Comparison of ENCODE assay signal across 8 cellular contexts in the genomic region with DNA sequence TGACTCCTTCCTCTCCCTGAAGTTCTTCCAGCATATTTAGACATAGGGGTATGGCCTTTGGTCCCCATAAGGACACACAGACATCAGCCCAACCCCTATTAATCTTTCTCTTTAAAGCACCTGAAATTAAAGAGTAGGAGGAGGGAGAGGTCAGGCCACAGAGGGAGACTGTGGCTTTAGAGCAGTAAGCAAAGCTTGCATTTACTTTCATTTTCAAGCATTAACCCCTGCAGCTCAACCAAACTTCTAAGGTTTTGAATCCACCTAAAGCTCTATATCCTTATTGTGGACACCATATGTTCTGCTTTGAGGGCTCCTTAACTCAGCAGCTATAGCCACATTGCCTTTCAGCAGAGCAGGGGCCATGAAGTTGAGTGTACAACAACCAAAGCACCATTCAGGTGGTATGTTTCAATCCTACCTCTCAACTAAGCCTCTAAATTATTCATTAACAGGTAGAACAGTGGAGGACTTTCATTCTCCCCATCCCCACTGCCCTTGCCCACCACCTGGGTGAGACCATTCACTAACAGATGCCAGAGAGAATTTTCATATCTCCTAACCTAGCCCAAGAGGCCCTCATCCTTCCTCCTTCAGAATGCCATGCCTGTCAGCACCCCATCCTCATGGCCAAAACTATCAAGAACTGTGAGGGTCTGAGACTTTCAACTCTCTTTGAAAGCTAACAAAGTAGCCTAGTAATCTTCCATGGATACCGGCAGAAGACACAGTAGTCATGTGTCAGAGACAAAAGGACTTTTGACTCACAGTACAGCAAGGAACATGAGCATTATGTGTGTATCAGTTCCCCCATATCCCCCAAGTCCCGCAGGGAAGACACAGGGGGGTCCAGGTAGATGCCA. TPM values are rescaled to one million over a fixed set of nuclear protein-coding genes. Genes with fewer than 3 reads are reported as not detected.
A peak's percentile ranks its signal among the peaks of the same experiment; 100 is the strongest.
DNase-seq lines count a peak whose midpoint lies in the region; ATAC-seq and TF ChIP-seq lines count a peak whose summit lies in the region.

No MANE protein-coding gene starts in this region.

- peaks cover 91% of the 10 kb centered on the region for H3K79me2 ChIP-seq in MM.1S (ENCODE audit: low read length)
- H3K79me2 ChIP-seq in trophoblast cell (ENCODE audit: control insufficient read depth, insufficient read depth, low read length, poor library complexity) = no peaks in the 10 kb centered on the region
- no peaks in the 10 kb centered on the region for H3K79me2 ChIP-seq in H9 (ENCODE audit: insufficient read depth, low read length)

- H3T11ph ChIP-seq in H9 (ENCODE audit: low read length) = no peak overlapping the region

- no peaks in the 10 kb centered on the region for H3K4me1 Mint-ChIP-seq in H9

- H3K56ac ChIP-seq in H9 (ENCODE audit: insufficient read length, low read depth, low read length) = no peak overlapping the region

- H3K27me3 ChIP-seq in MM.1S (replicated peaks; ENCODE audit: insufficient read depth, low read length) = no peaks in the 10 kb centered on the region
- H3K27me3 ChIP-seq in trophoblast cell (ENCODE audit: insufficient read depth, low read length) = no peaks in the 10 kb centered on the region
- H3K27me3 ChIP-seq in H9 (ENCODE audit: insufficient read depth, low read length) = no peaks in the 10 kb centered on the region

- H2AK5ac ChIP-seq in trophoblast cell (ENCODE audit: low read length) = no peak overlapping the region
- H2AK5ac ChIP-seq in H9 (ENCODE audit: insufficient read length, low read length) = no peak overlapping the region

- H3K36me3 Mint-ChIP-seq in H9 (ENCODE audit: insufficient read depth in 1 of 3, low read depth in 3 of 3) = peaks cover 0 to 4% (median 3%) of the 10 kb centered on the region in 3 experiments; a peak in 4 of 7 replicates

- H2BK120ac ChIP-seq in trophoblast cell (ENCODE audit: insufficient read depth, low read length, poor library complexity) = no peak overlapping the region
- H2BK120ac ChIP-seq in H9 (ENCODE audit: low read depth, low read length, poor library complexity, severe bottlenecking) = no peak overlapping the region

- in situ Hi-C loops in GM13977 (cut with MboI; ENCODE audit: low pct_unique_long_range_greater_than_20kb, low sequenced_read_pairs, unreplicated experiment) = no loop called here

- no peak overlapping the region for H2BK12ac ChIP-seq in trophoblast cell (ENCODE audit: low read length)
- no peak overlapping the region for H2BK12ac ChIP-seq in H9 (ENCODE audit: insufficient read length, low read depth, low read length)

- no peak overlapping the region for H2BK15ac ChIP-seq in H9 (ENCODE audit: low read depth, low read length)

- no peak overlapping the region for H3K9ac ChIP-seq in MM.1S (ENCODE audit: low read length)
- no peak overlapping the region for H3K9ac ChIP-seq in trophoblast cell (ENCODE audit: low read length)
- H3K9ac ChIP-seq in H9 (ENCODE audit: extremely low read depth, insufficient read length, low read length) = no peak overlapping the region

- no peak overlapping the region for H4K12ac ChIP-seq in trophoblast cell (ENCODE audit: low read depth, low read length)

- H3K4me3 ChIP-seq in MM.1S (ENCODE audit: low read length) (no peak overlapping the region), trophoblast cell (ENCODE audit: low read depth, low read length) (no peak overlapping the region)

- ATAC-seq in GM21723 (IDR thresholded peaks at IDR 0.05; ENCODE audit: unreplicated experiment) = peak; percentile 95
- ATAC-seq in left lobe of liver = peak; percentile 77

- H3K4me3 Mint-ChIP-seq in H9 = no peak overlapping the region

- no peaks in the 10 kb centered on the region for H3K23me2 ChIP-seq in H9 (ENCODE audit: insufficient read length, low read depth, low read length, poor library complexity, severe bottlenecking)

- WGBS in trophoblast cell (ENCODE audit: extremely low coverage, insufficient coverage, insufficient read length) = no CpG with 5 or more reads among the region's 2 CpGs
- WGBS in H9 (ENCODE audit: extremely low coverage, insufficient read length, low lambda C conversion rate) = no CpG with 5 or more reads among the region's 2 CpGs

- no peak overlapping the region for H2AFZ ChIP-seq in MM.1S (ENCODE audit: low read length)
- no peak overlapping the region for H2AFZ ChIP-seq in trophoblast cell (ENCODE audit: insufficient read depth, low read length, poor library complexity)
- H2AFZ ChIP-seq in H9 (ENCODE audit: low read length) = no peak overlapping the region

- H3K14ac ChIP-seq in trophoblast cell (ENCODE audit: low read length) (no peak overlapping the region), H9 (ENCODE audit: insufficient read depth, low read length) (no peak overlapping the region)

- H3K36me3 ChIP-seq in MM.1S (replicated peaks; ENCODE audit: insufficient read depth, low read length) = no peaks in the 10 kb centered on the region
- H3K36me3 ChIP-seq in trophoblast cell (ENCODE audit: control insufficient read depth in 1 of 2, insufficient read depth in 2 of 2, low read length in 2 of 2) = no peaks in the 10 kb centered on the region

- TF ChIP-seq CTCF in GM13977 (IDR thresholded peaks at IDR 0.05; ENCODE audit: extremely low read depth, insufficient read depth, missing control alignments) (no peak), MM.1S (IDR thresholded peaks at IDR 0.05; ENCODE audit: low read length) (no peak), H9 (conservative IDR thresholded peaks at IDR 0.05) (no peak)

- H3K79me1 ChIP-seq in trophoblast cell (ENCODE audit: low read length) = no peaks in the 10 kb centered on the region
- H3K79me1 ChIP-seq in H9 (ENCODE audit: insufficient read depth, low read depth, low read length, poor library complexity, severe bottlenecking) = peaks cover 6% of the 10 kb centered on the region

- H3F3A ChIP-seq in MM.1S (ENCODE audit: insufficient read depth, low read length) = peaks cover 4% of the 10 kb centered on the region

- H3K4me2 ChIP-seq in MM.1S (ENCODE audit: low read depth, low read length) (peak overlapping the region; percentile 25; the same call in 1 of the 2 replicates), trophoblast cell (ENCODE audit: low read length) (no peak overlapping the region), H9 (ENCODE audit: insufficient read depth, insufficient read length, low read length) (no peak overlapping the region)

- H3K9me3 Mint-ChIP-seq in H9 = no peaks in the 10 kb centered on the region; a peak in 1 of 5 replicates

- H3K4me1 ChIP-seq in MM.1S (ENCODE audit: low read length) (peaks cover 11% of the 10 kb centered on the region), trophoblast cell (ENCODE audit: control insufficient read depth in 1 of 2, insufficient read depth in 2 of 2, low read length in 2 of 2) (no peaks in the 10 kb centered on the region), H9 (ENCODE audit: insufficient read depth, low read length) (no peaks in the 10 kb centered on the region)

- H4K20me1 ChIP-seq in MM.1S (ENCODE audit: insufficient read depth, low read length) (peaks cover 10% of the 10 kb centered on the region), H9 (ENCODE audit: control insufficient read depth, insufficient read depth, insufficient read length) (no peaks in the 10 kb centered on the region)

- H3K18ac ChIP-seq in trophoblast cell (ENCODE audit: low read length) (no peak overlapping the region), H9 (ENCODE audit: insufficient read length, low read depth, low read length) (no peak overlapping the region)

- H3K9me3 ChIP-seq in MM.1S (replicated peaks; ENCODE audit: insufficient read depth, low read length) (no peaks in the 10 kb centered on the region), trophoblast cell (ENCODE audit: insufficient read depth, low read depth, low read length) (no peaks in the 10 kb centered on the region), H9 (ENCODE audit: control insufficient read depth, low read depth, low read length) (no peaks in the 10 kb centered on the region)

- H3K9me2 ChIP-seq in MM.1S (replicated peaks; ENCODE audit: insufficient read depth, low read length) = no peaks in the 10 kb centered on the region

- peak; percentile 58 for DNase-seq in GM13977 (ENCODE audit: low spot score)
- peak; percentile 67 for DNase-seq in MM.1S
- no peak for DNase-seq in left lobe of liver (ENCODE audit: low spot score)
- DNase-seq in trophoblast cell = no peak
- DNase-seq in anterior cingulate cortex (lab: John Stamatoyannopoulos, UW) = no peak
- no peak for DNase-seq in H9
- no peak for DNase-seq in Ammon's horn (ENCODE audit: low spot score)

- no peaks in the 10 kb centered on the region for H3K27me3 Mint-ChIP-seq in H9 (ENCODE audit: low read depth)

- H4K5ac ChIP-seq in H9 (ENCODE audit: insufficient read length, low read depth, low read length) = no peak overlapping the region

- no peak overlapping the region for H4K8ac ChIP-seq in trophoblast cell (ENCODE audit: low read depth, low read length)
- H4K8ac ChIP-seq in H9 (replicated peaks; ENCODE audit: insufficient read length, low read depth, low read length) = no peak overlapping the region

- no peak overlapping the region for H3K27ac ChIP-seq in MM.1S (ENCODE audit: low read length)
- H3K27ac ChIP-seq in trophoblast cell (ENCODE audit: low read depth, low read length) = no peak overlapping the region
- no peak overlapping the region for H3K27ac ChIP-seq in H9 (ENCODE audit: insufficient read length, low read depth, low read length)

- no peak overlapping the region for H4K91ac ChIP-seq in trophoblast cell (ENCODE audit: low read depth, low read length)
- no peak overlapping the region for H4K91ac ChIP-seq in H9 (ENCODE audit: insufficient read length, low read depth, low read length)

- H2BK20ac ChIP-seq in H9 (ENCODE audit: low read depth, low read length, poor library complexity, severe bottlenecking) = no peak overlapping the region

- H3K4ac ChIP-seq in trophoblast cell (ENCODE audit: low read depth, low read length) (no peak overlapping the region), H9 (ENCODE audit: low read depth, low read length) (no peak overlapping the region)

- no peak overlapping the region; a peak in 1 of 7 replicates for H3K27ac Mint-ChIP-seq in H9

- no peak overlapping the region for H2BK5ac ChIP-seq in trophoblast cell (ENCODE audit: low read depth, low read length, poor library complexity)
- no peak overlapping the region for H2BK5ac ChIP-seq in H9 (ENCODE audit: insufficient read length, low read length)

- H3K23ac ChIP-seq in trophoblast cell (ENCODE audit: low read length) = no peak overlapping the region
- H3K23ac ChIP-seq in H9 (ENCODE audit: insufficient read length, low read depth, low read length) = no peak overlapping the region

RNA-seq across cellular contexts. Expression of a gene that starts 20.8 kb away (rescaled TPM):
- 5.7 TPM for total RNA-seq in left lobe of liver
- 13.7 and 13.8 TPM in 2 replicates for polyA plus RNA-seq in trophoblast cell (2013)
- 16.3 and 16.9 TPM in 2 replicates for total RNA-seq in H9 (2021)

RNA-seq across cellular contexts. Expression of a gene that starts 45.2 kb away (rescaled TPM):
- total RNA-seq in left lobe of liver (10.6 TPM), H9 (2021) (39.3 and 39.9 TPM in 2 replicates)
- 36.3 and 36.7 TPM in 2 replicates for polyA plus RNA-seq in trophoblast cell (2013)

Comparison
In these comparisons a context has a peak if more than half of its experiments do, and no peak if none do; other contexts are left out.
1. DNase-seq: peak in GM13977 (single experiment) and MM.1S (single experiment); none in left lobe of liver (single experiment), trophoblast cell (0 of 2), anterior cingulate cortex (0 of 58), H9 (single experiment) and Ammon's horn (single experiment).